In the genomic region with DNA sequence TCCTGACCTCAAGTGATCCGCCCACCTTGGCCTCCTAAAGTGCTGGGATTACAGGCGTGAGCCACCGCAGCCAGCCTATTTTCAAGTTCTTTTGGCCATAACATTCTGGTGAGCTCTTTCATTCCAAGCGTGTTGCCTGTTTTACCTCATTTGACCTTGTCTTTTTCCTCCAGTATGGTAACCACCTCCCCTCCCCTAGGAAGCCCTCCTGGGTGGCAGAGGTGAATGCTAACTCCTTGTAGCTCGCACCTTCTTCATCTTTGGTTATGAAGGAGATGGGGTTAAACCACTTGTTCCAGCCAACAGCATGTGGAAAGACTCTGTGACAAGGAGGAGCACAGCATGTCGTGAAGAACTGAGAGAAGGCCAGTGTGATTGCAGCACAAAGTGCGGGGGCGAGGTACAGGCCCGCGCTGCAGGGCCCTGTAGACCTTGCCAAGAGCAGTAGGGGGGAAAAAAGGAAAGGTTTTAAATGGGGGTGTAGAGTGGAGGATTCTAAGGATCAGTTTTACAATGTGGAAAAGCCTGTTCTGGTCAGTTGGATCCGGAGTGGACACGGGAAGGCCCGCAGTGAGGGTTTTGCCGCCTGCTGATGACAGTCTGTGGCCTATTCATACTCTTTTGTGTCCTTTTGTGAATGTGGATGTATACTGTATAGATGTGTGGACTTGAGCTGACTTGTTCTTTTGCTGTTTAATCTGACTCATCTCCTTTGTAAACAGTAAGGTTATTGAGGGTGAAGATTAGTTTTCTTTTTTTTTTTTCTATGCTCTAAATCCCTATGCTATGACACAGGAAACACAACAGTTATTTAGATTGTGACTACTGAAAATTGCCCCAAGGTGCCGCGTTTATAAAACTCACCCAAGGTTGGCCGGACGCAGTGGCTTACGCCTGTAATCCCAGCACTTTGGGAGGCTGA, we compare ENCODE assay signal across 10 cellular contexts. TPM values are rescaled to one million over a fixed set of nuclear protein-coding genes. Genes with fewer than 3 reads are reported as not detected.
DNase-seq lines count a peak whose midpoint lies in the region; ATAC-seq and TF ChIP-seq lines count a peak whose summit lies in the region.
"Had no signal": no experiment of that assay in that cellular context is flagged by ENCODE, and none has a peak within 500 bp of the region (broad histone marks: within the 10 kb centered on the region; RNA-seq: fewer than 3 reads in every experiment).

No MANE protein-coding gene starts in this region.

- peaks cover 43% of the 10 kb centered on the region for H3K27me3 ChIP-seq in ectodermal cell (ENCODE audit: control insufficient read depth, insufficient read depth, low read length, poor library complexity, severe bottlenecking)

- ATAC-seq in GM21447 (IDR thresholded peaks at IDR 0.05; ENCODE audit: unreplicated experiment): no peak
- no peak for ATAC-seq in HG03521 (IDR thresholded peaks at IDR 0.05; ENCODE audit: unreplicated experiment)
- no peak for ATAC-seq in GM21526 (IDR thresholded peaks at IDR 0.05; ENCODE audit: low FRiP score, unreplicated experiment)

- H3K36me3 ChIP-seq in ectodermal cell (ENCODE audit: control insufficient read depth, insufficient read depth, low read length): no peaks in the 10 kb centered on the region

- peak overlapping the region; percentile 74 to 94 (median 81) for H3K27ac Mint-ChIP-seq in nephron

- peaks cover 41% of the 10 kb centered on the region for H3K4me1 Mint-ChIP-seq in nephron
- H3K4me1 Mint-ChIP-seq: central memory CD8-positive, alpha-beta T cell had no signal

- no peak overlapping the region for H3K4me3 Mint-ChIP-seq in nephron
- H3K4me3 Mint-ChIP-seq: central memory CD8-positive, alpha-beta T cell had no signal

- H3K27ac ChIP-seq in ectodermal cell (ENCODE audit: insufficient read depth, low read depth, low read length, poor library complexity, severe bottlenecking): peak overlapping the region; percentile 20

- no peaks in the 10 kb centered on the region for H3K9me3 Mint-ChIP-seq in nephron
- H3K9me3 Mint-ChIP-seq: central memory CD8-positive, alpha-beta T cell had no signal

- no peak overlapping the region for H3K4me3 ChIP-seq in ectodermal cell (ENCODE audit: insufficient read depth, low read depth, low read length)

- peaks cover 17% of the 10 kb centered on the region for H3K36me3 Mint-ChIP-seq in nephron (ENCODE audit: low read depth)

- peak; percentile 56 for DNase-seq in AG09319 (ENCODE audit: extremely low read depth, low read depth)
- peak; percentile 93 for DNase-seq in NCI-H146 treated with DMSO at 0.1 percent for 48 hours (lab: John Stamatoyannopoulos, UW; ENCODE audit: unreplicated experiment)
- DNase-seq in NCI-H446 (lab: John Stamatoyannopoulos, UW): no peak
- DNase-seq: NCI-H1092 treated with DMSO at 0.1 percent for 48 hours had no signal

- H3K9me3 ChIP-seq in ectodermal cell (ENCODE audit: control insufficient read depth, low read length): no peaks in the 10 kb centered on the region

- TF ChIP-seq CTCF in AG09319 (IDR thresholded peaks at IDR 0.05; ENCODE audit: low read depth, low read length): no peak
- TF ChIP-seq CTCF in nephron (IDR thresholded peaks at IDR 0.05; ENCODE audit: unreplicated experiment in 3 of 3): no peak

- no peaks in the 10 kb centered on the region for H3K27me3 Mint-ChIP-seq in nephron (ENCODE audit: low read depth)
- H3K27me3 Mint-ChIP-seq: central memory CD8-positive, alpha-beta T cell had no signal

- WGBS in ectodermal cell, 2 experiments: 75 to 76% methylated on average over 19 of the region's 19 CpGs

- peaks cover 22% of the 10 kb centered on the region for H3K4me1 ChIP-seq in ectodermal cell (ENCODE audit: control insufficient read depth, insufficient read depth, low read length)

RNA-seq across cellular contexts. Expression of a gene that starts 7.5 kb away (rescaled TPM):
- 9.7 TPM for polyA plus RNA-seq in ectodermal cell (2013, experiment 1 of 4)
- polyA plus RNA-seq in ectodermal cell (2013, experiment 2 of 4): 12.7 TPM
- 11.3 TPM for polyA plus RNA-seq in ectodermal cell (2013, experiment 3 of 4)
- polyA plus RNA-seq in ectodermal cell (2013, experiment 4 of 4): 12.5 TPM

RNA-seq across cellular contexts. Expression of a gene that starts 33.1 kb away (rescaled TPM):
- 415 TPM for polyA plus RNA-seq in ectodermal cell (2013, experiment 1 of 4)
- polyA plus RNA-seq in ectodermal cell (2013, experiment 2 of 4): 410 TPM
- 267 TPM for polyA plus RNA-seq in ectodermal cell (2013, experiment 3 of 4)
- polyA plus RNA-seq in ectodermal cell (2013, experiment 4 of 4): 294 TPM

RNA-seq across cellular contexts. Expression of a gene that starts 47.4 kb away (rescaled TPM):
- 1.2 TPM for polyA plus RNA-seq in ectodermal cell (2013, experiment 1 of 4)
- polyA plus RNA-seq in ectodermal cell (2013, experiment 2 of 4): 1.0 TPM
- polyA plus RNA-seq in ectodermal cell (2013, experiment 3 of 4): 0.91 TPM
- polyA plus RNA-seq in ectodermal cell (2013, experiment 4 of 4): 1.1 TPM

Comparison
In these comparisons a context has a peak if more than half of its experiments do, and no peak if none do; other contexts are left out.
1. DNase-seq: peak in AG09319 (single experiment) and NCI-H146 treated with DMSO at 0.1 percent for 48 hours (single experiment); none in NCI-H446 (0 of 2).